Comparison of ENCODE assay signal across 18 cellular contexts in the genomic region with DNA sequence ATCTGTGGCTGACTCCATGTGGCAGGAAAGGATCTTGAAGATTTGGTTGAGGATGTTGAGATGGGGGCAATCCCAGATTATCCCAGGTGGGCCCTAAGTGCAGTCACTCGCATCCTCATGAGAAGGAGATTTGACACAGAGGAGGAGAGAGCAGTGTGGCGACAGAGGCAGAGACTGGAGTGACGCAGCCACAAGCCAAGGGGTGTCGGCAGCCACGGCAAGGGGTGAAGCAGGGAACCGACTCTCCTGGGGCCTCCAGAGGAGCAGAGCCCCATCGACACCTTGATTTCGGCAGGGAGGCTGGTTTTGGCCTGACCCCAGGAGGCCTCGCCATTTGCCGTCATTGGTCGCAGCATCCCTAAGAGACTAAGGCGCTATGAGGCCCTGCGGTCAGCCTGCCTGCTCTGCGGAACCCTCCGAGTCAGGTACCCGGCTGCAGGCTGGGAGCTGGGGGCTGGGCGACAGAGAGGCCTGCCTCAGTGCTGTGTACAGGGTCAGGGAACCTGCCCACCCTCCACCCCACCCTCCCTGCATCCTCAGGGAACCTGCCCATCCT. TPM values are rescaled to one million over a fixed set of nuclear protein-coding genes. Genes with fewer than 3 reads are reported as not detected.
DNase-seq lines count a peak whose midpoint lies in the region; ATAC-seq, FAIRE-seq and TF ChIP-seq lines count a peak whose summit lies in the region.
"Had no signal": no experiment of that assay in that cellular context is flagged by ENCODE, and none has a peak within 500 bp of the region (broad histone marks: within the 10 kb centered on the region; RNA-seq: fewer than 3 reads in every experiment).

No MANE protein-coding gene starts in this region.

- POLR2A ChIA-PET in HCT116 (lab: Charles Lee), result no interaction called here
- POLR2A ChIA-PET in H1 (lab: Charles Lee; ENCODE audit: partially characterized antibody), result interaction anchor here (1.4 to 1.5 kb wide), 2 partner anchors 9 to 10 kb away, joined by 3 to 4 read pairs; no protein-coding TSS in a partner anchor

- DNase-seq in NCI-H146 (lab: John Stamatoyannopoulos, UW) (peak; percentile 24), NCI-H146 treated with DMSO at 0.1 percent for 48 hours (lab: John Stamatoyannopoulos, UW; ENCODE audit: unreplicated experiment) (no peak), HCT116 (ENCODE audit: low read depth, low spot score) (no peak), H1 (ENCODE audit: low read depth in 1 of 2, low spot score in 2 of 2) (no peak), H54 (ENCODE audit: insufficient read length, low spot score) (no peak), KG1 (lab: John Stamatoyannopoulos, UW) (no peak)
- no peak for DNase-seq in stimulated activated effector memory CD8-positive, alpha-beta T cell treated with anti-CD3 and anti-CD28 coated beads, Interleukin-12 subunit alpha, Interleukin-12 subunit beta, amount 100 ng/mL, for 72 hours (ENCODE audit: low spot score in 2 of 2)
- DNase-seq: 8988T; AML-193; CD4-positive, alpha-beta T cell; DND-41; GDM1; GOT3 had no signal

- H2AK5ac ChIP-seq in H1 (ENCODE audit: low read depth, low read length), result peak overlapping the region; percentile 17; the same call in 1 of the 2 replicates

- H3K4ac ChIP-seq in H1 (replicated peaks; ENCODE audit: insufficient read length, low read depth, low read length), result no peak overlapping the region

- no peak overlapping the region for H3K4me3 ChIP-seq in HCT116 (replicated peaks in 1 of 2; ENCODE audit: low read depth in 1 of 2, low read length in 2 of 2)
- H3K4me3 ChIP-seq in H1 (ENCODE audit: extremely low read depth in 1 of 4, insufficient read depth in 2 of 4, low read depth in 3 of 4, low read length in 4 of 4), result no peak overlapping the region
- H3K4me3 ChIP-seq: BLaER1 treated with 17β-estradiol and CSF1 and Interleukin-3, amounts not matched to agents 10 nM and 100 nM had no signal

- H3K9me3 ChIP-seq in HCT116 (ENCODE audit: control insufficient read depth in 1 of 2, insufficient read depth in 1 of 2, low read depth in 1 of 2, low read length in 2 of 2), result no peaks in the 10 kb centered on the region
- peaks cover 4% of the 10 kb centered on the region in 2 experiments; a peak in 1 of 4 replicates for H3K9me3 ChIP-seq in H1 (ENCODE audit: insufficient read depth in 2 of 2, low read depth in 1 of 2, low read length in 1 of 2)
- H3K9me3 ChIP-seq: BLaER1 treated with 17β-estradiol and CSF1 and Interleukin-3, amounts not matched to agents 10 nM and 100 nM had no signal

- ATAC-seq in HCT116 (peak; percentile 13; the same call in 1 of the 2 replicates), HG02938 (IDR thresholded peaks at IDR 0.05; ENCODE audit: unreplicated experiment) (no peak)
- no peak for ATAC-seq in stimulated activated effector memory CD8-positive, alpha-beta T cell treated with anti-CD3 and anti-CD28 coated beads, Interleukin-12 subunit alpha, Interleukin-12 subunit beta, amount 100 ng/mL, for 72 hours
- ATAC-seq: HepG2 had no signal

- TF ChIP-seq CTCF in HCT116 (IDR thresholded peaks at IDR 0.05 in 2 of 3, conservative IDR thresholded peaks at IDR 0.05 in 1 of 3; ENCODE audit: borderline replicate concordance in 1 of 3, insufficient read depth in 1 of 3, low read depth in 2 of 3, low read length in 2 of 3) (no peak), H1 (IDR thresholded peaks at IDR 0.05; ENCODE audit: control extremely low read depth in 1 of 3, insufficient read depth in 1 of 3, low read depth in 1 of 3, low read length in 3 of 3) (no peak)

- H2BK5ac ChIP-seq in H1 (ENCODE audit: low read depth, low read length), result peak overlapping the region; percentile 18; the same call in 1 of the 2 replicates

- H3K9me2 ChIP-seq in HCT116 (ENCODE audit: insufficient read depth), result no peaks in the 10 kb centered on the region

- H3K23ac ChIP-seq in H1 (ENCODE audit: insufficient read length), result no peak overlapping the region

- no peak overlapping the region for H2BK12ac ChIP-seq in H1 (ENCODE audit: low read depth, low read length)

- H4K8ac ChIP-seq in H1 (ENCODE audit: extremely low read depth, insufficient read depth, low read length), result no peak overlapping the region; the same call in 1 of the 2 replicates

- no peak overlapping the region for H2BK20ac ChIP-seq in H1 (ENCODE audit: low read length)

- H3K4me1 Mint-ChIP-seq in stimulated activated effector memory CD8-positive, alpha-beta T cell treated with anti-CD3 and anti-CD28 coated beads, Interleukin-12 subunit alpha, Interleukin-12 subunit beta, amount 100 ng/mL, for 72 hours, result peaks cover 15% of the 10 kb centered on the region

- intact Hi-C loops in HCT116 (cut with micrococcal nuclease), result no loop called here

- no peak overlapping the region for H3K27ac ChIP-seq in HCT116 (ENCODE audit: low read depth, low read length)
- H3K27ac ChIP-seq in H1 (ENCODE audit: low read depth, low read length), result no peak overlapping the region
- H3K27ac ChIP-seq: BLaER1 treated with 17β-estradiol and CSF1 and Interleukin-3, amounts not matched to agents 10 nM and 100 nM had no signal

- CTCF ChIA-PET in HCT116 (lab: Charles Lee), result no interaction called here
- CTCF ChIA-PET in H1 (lab: Charles Lee; ENCODE audit: partially characterized antibody), result interaction anchor here (1.3 to 1.4 kb wide), 2 partner anchors 9 to 10 kb away, joined by 3 to 6 read pairs; no protein-coding TSS in a partner anchor

- no peak overlapping the region for H3K4me3 Mint-ChIP-seq in stimulated activated effector memory CD8-positive, alpha-beta T cell treated with anti-CD3 and anti-CD28 coated beads, Interleukin-12 subunit alpha, Interleukin-12 subunit beta, amount 100 ng/mL, for 72 hours
- H3K4me3 Mint-ChIP-seq: CD4-positive, alpha-beta T cell had no signal

- WGBS in H1 (ENCODE audit: extremely low coverage in 1 of 2, insufficient coverage in 1 of 2, insufficient read length in 1 of 2, insufficient replicate concordance in 2 of 2, low coverage in 1 of 2, low lambda C conversion rate in 2 of 2, missing lambda C conversion rate in 1 of 2), 2 experiments, result 92% methylated on average over 15 of the region's 17 CpGs; no CpG with 5 or more reads in 1 of the 2 experiments

- H2AFZ ChIP-seq in HCT116 (ENCODE audit: low read depth, low read length, poor library complexity, severe bottlenecking), result no peak overlapping the region
- no peak overlapping the region for H2AFZ ChIP-seq in H1 (ENCODE audit: low read length)

- H3K27me3 ChIP-seq in HCT116 (ENCODE audit: insufficient read depth, low read length), result no peaks in the 10 kb centered on the region
- H3K27me3 ChIP-seq in H1 (replicated peaks in 1 of 4; ENCODE audit: control insufficient read depth in 3 of 4, extremely low read depth in 1 of 4, insufficient read depth in 3 of 4, low read length in 3 of 4), result peaks cover 0 to 21% (median 15%) of the 10 kb centered on the region in 4 experiments; a peak in 6 of 7 replicates

- no peaks in the 10 kb centered on the region for H3K9me3 Mint-ChIP-seq in stimulated activated effector memory CD8-positive, alpha-beta T cell treated with anti-CD3 and anti-CD28 coated beads, Interleukin-12 subunit alpha, Interleukin-12 subunit beta, amount 100 ng/mL, for 72 hours
- H3K9me3 Mint-ChIP-seq: CD4-positive, alpha-beta T cell had no signal

- H3K23me2 ChIP-seq in H1 (ENCODE audit: low read depth, low read length), result peaks cover 2% of the 10 kb centered on the region; the same call in 1 of the 2 replicates

- H3K36me3 ChIP-seq in HCT116 (ENCODE audit: control insufficient read depth in 1 of 2, insufficient read depth in 2 of 2, low read length in 2 of 2) (peaks cover 11 to 23% of the 10 kb centered on the region in 2 experiments), H1 (ENCODE audit: control insufficient read depth in 2 of 4, insufficient read depth in 4 of 4, low read length in 3 of 4) (peaks cover 0 to 1% (median 0%) of the 10 kb centered on the region in 4 experiments; a peak in 2 of 8 replicates)

- FAIRE-seq in H1 (lab: Jason Lieb, UNC) (no peak), H54 (lab: Jason Lieb, UNC) (no peak)
- FAIRE-seq: GM12892, GM19239, HepG2 had no signal

- H3K79me2 ChIP-seq in HCT116 (ENCODE audit: insufficient read depth, low read length) (no peaks in the 10 kb centered on the region), H1 (ENCODE audit: control insufficient read depth in 1 of 2, insufficient read depth in 2 of 2, low read length in 2 of 2) (no peaks in the 10 kb centered on the region)

- TF ChIP-seq EP300 in H1 (IDR thresholded peaks at IDR 0.05; ENCODE audit: borderline replicate concordance in 1 of 2, low read depth in 2 of 2, low read length in 2 of 2), result no peak

- H3K4me1 ChIP-seq in HCT116 (ENCODE audit: control insufficient read depth in 1 of 2, insufficient read depth in 2 of 2, low read length in 2 of 2) (peaks cover 21 to 55% of the 10 kb centered on the region in 2 experiments), H1 (replicated peaks in 1 of 4; ENCODE audit: control insufficient read depth in 3 of 4, insufficient read depth in 4 of 4, low read length in 3 of 4) (peaks cover 0 to 28% (median 14%) of the 10 kb centered on the region in 4 experiments; a peak in 5 of 7 replicates)

- no peak for TF ChIP-seq POLR2A in HCT116 (IDR thresholded peaks at IDR 0.05; ENCODE audit: borderline replicate concordance, extremely low read depth, insufficient read depth, insufficient read length)
- no peak for TF ChIP-seq POLR2A in H1 (IDR thresholded peaks at IDR 0.05; ENCODE audit: control extremely low read depth in 1 of 2, low read depth in 2 of 2, low read length in 2 of 2)
- TF ChIP-seq POLR2A in H54 (IDR thresholded peaks at IDR 0.05; ENCODE audit: low read depth, low read length), result no peak

- TF ChIP-seq RAD21 in HCT116 (IDR thresholded peaks at IDR 0.05; ENCODE audit: low read depth), result no peak
- TF ChIP-seq RAD21 in H1 (IDR thresholded peaks at IDR 0.05 in 1 of 2, conservative IDR thresholded peaks at IDR 0.05 in 1 of 2; ENCODE audit: low read depth in 2 of 2, low read length in 2 of 2), result no peak

- RAD21 ChIA-PET in HCT116 (lab: Charles Lee; ENCODE audit: low non-redundant PET in 1 of 2, low total read pairs in 2 of 2, uncharacterized antibody in 2 of 2, unreplicated experiment in 2 of 2), result no interaction called here

- H4K5ac ChIP-seq in H1 (ENCODE audit: insufficient read length, low read depth, low read length), result no peak overlapping the region

- H3K4me2 ChIP-seq in HCT116 (ENCODE audit: low read length) (no peak overlapping the region), H1 (ENCODE audit: insufficient read depth in 1 of 2, low read depth in 2 of 2, low read length in 2 of 2) (no peak overlapping the region)

- no peak overlapping the region for H2BK15ac ChIP-seq in H1 (ENCODE audit: low read length)

- no peak overlapping the region for H3K9ac ChIP-seq in HCT116 (ENCODE audit: low read length)
- no peak overlapping the region for H3K9ac ChIP-seq in H1 (replicated peaks in 1 of 4; ENCODE audit: extremely low read depth in 1 of 4, low read depth in 3 of 4, low read length in 3 of 4)
- H3K9ac ChIP-seq: BLaER1 treated with 17β-estradiol and CSF1 and Interleukin-3, amounts not matched to agents 10 nM and 100 nM had no signal

- no peak overlapping the region for H2BK120ac ChIP-seq in H1 (replicated peaks; ENCODE audit: low read depth, low read length)

- H3K56ac ChIP-seq in H1 (replicated peaks; ENCODE audit: insufficient read length, low read depth, low read length), result no peak overlapping the region

- no peak overlapping the region for H3K14ac ChIP-seq in H1 (ENCODE audit: insufficient read length)

- H4K20me1 ChIP-seq in HCT116 (ENCODE audit: insufficient read depth) (no peaks in the 10 kb centered on the region), H1 (replicated peaks in 1 of 2; ENCODE audit: control insufficient read depth in 1 of 2, insufficient read depth in 2 of 2, low read length in 2 of 2) (no peaks in the 10 kb centered on the region)

- peaks cover 11% of the 10 kb centered on the region for H3K36me3 Mint-ChIP-seq in stimulated activated effector memory CD8-positive, alpha-beta T cell treated with anti-CD3 and anti-CD28 coated beads, Interleukin-12 subunit alpha, Interleukin-12 subunit beta, amount 100 ng/mL, for 72 hours

- no peak overlapping the region for H4K91ac ChIP-seq in H1 (replicated peaks; ENCODE audit: insufficient read length, low read length)

- no peak overlapping the region for H3K18ac ChIP-seq in H1 (ENCODE audit: extremely low read depth, low read length)

- peak overlapping the region; percentile 64 for H3K27ac Mint-ChIP-seq in stimulated activated effector memory CD8-positive, alpha-beta T cell treated with anti-CD3 and anti-CD28 coated beads, Interleukin-12 subunit alpha, Interleukin-12 subunit beta, amount 100 ng/mL, for 72 hours
- H3K27ac Mint-ChIP-seq: CD4-positive, alpha-beta T cell had no signal

- no TSS peak for BruUV-seq in HCT116 (replicated peaks; lab: Mats Ljungman, UMichigan)

- H3K79me1 ChIP-seq in H1 (ENCODE audit: low read depth, low read length), result no peaks in the 10 kb centered on the region

RNA-seq across cellular contexts. Expression of a gene that starts 12.5 kb away (rescaled TPM):
- total RNA-seq in HCT116 (2021; ENCODE audit: unreplicated experiment), result 454 TPM
- polyA plus RNA-seq in HCT116 (2012), result 682 and 834 TPM in 2 replicates
- total RNA-seq in H1 (2021; fragmentation: NEBNext Ultra II Directional; extraction: Animal tissue kit (Norgen Biotek cat#: 25700)), result 25.8 and 27.9 TPM in 2 replicates
- polyA plus RNA-seq in H1 (2011; rRNA removed), result 7.4 and 17.5 TPM in 2 replicates
- polyA plus RNA-seq in H1 (2011; cell fraction: cytosol; rRNA removed), result 15.5 TPM
- 33.5 TPM for polyA plus RNA-seq in H1 (2011; cell fraction: nucleus; rRNA removed)
- polyA plus RNA-seq in H1 (2012, experiment 1 of 2), result 25.2 to 45.3 TPM (median 39.3 TPM) in 4 replicates
- polyA plus RNA-seq in H1 (2012, experiment 2 of 2), result 22.6 TPM
- polyA plus RNA-seq in H1 (2013, experiment 1 of 2), result 26.8 TPM
- 25.5 TPM for polyA plus RNA-seq in H1 (2013, experiment 2 of 2)
- polyA minus RNA-seq in H1 (2011; rRNA and poly(A)+ RNA removed), result 6.0 and 11.9 TPM in 2 replicates
- 20.6 TPM for polyA minus RNA-seq in H1 (2011; cell fraction: cytosol; rRNA and poly(A)+ RNA removed)
- 13.6 TPM for polyA minus RNA-seq in H1 (2011; cell fraction: nucleus; rRNA and poly(A)+ RNA removed)

RNA-seq across cellular contexts. Expression of a gene that starts 13.9 kb away (rescaled TPM):
- 86.5 TPM for total RNA-seq in HCT116 (2021; ENCODE audit: unreplicated experiment)
- polyA plus RNA-seq in HCT116 (2012), result 73.4 and 85.6 TPM in 2 replicates
- 82.6 and 88.6 TPM in 2 replicates for total RNA-seq in H1 (2021; fragmentation: NEBNext Ultra II Directional; extraction: Animal tissue kit (Norgen Biotek cat#: 25700))
- 243 and 277 TPM in 2 replicates for polyA plus RNA-seq in H1 (2011; rRNA removed)
- 174 TPM for polyA plus RNA-seq in H1 (2011; cell fraction: cytosol; rRNA removed)
- 206 TPM for polyA plus RNA-seq in H1 (2011; cell fraction: nucleus; rRNA removed)
- 41.9 to 107 TPM (median 94.0 TPM) in 4 replicates for polyA plus RNA-seq in H1 (2012, experiment 1 of 2)
- polyA plus RNA-seq in H1 (2012, experiment 2 of 2), result 88.7 TPM
- polyA plus RNA-seq in H1 (2013, experiment 1 of 2), result 72.4 TPM
- polyA plus RNA-seq in H1 (2013, experiment 2 of 2), result 73.2 TPM
- polyA minus RNA-seq in H1 (2011; rRNA and poly(A)+ RNA removed), result 40.5 and 42.0 TPM in 2 replicates
- 39.6 TPM for polyA minus RNA-seq in H1 (2011; cell fraction: cytosol; rRNA and poly(A)+ RNA removed)
- polyA minus RNA-seq in H1 (2011; cell fraction: nucleus; rRNA and poly(A)+ RNA removed), result 33.1 TPM
- total RNA-seq: CD4-positive, alpha-beta T cell; HepG2 had no signal
- polyA plus RNA-seq: HepG2 had no signal

RNA-seq across cellular contexts. Expression of a gene that starts 34.2 kb away (rescaled TPM):
- total RNA-seq in HCT116 (2021; ENCODE audit: unreplicated experiment), result 346 TPM
- 308 and 356 TPM in 2 replicates for polyA plus RNA-seq in HCT116 (2012)
- total RNA-seq in H1 (2021; fragmentation: NEBNext Ultra II Directional; extraction: Animal tissue kit (Norgen Biotek cat#: 25700)), result 125 and 138 TPM in 2 replicates
- 30.5 and 49.9 TPM in 2 replicates for polyA plus RNA-seq in H1 (2011; rRNA removed)
- polyA plus RNA-seq in H1 (2011; cell fraction: cytosol; rRNA removed), result 13.6 TPM
- 40.2 TPM for polyA plus RNA-seq in H1 (2011; cell fraction: nucleus; rRNA removed)
- 38.8 to 127 TPM (median 112 TPM) in 4 replicates for polyA plus RNA-seq in H1 (2012, experiment 1 of 2)
- 66.7 TPM for polyA plus RNA-seq in H1 (2012, experiment 2 of 2)
- polyA plus RNA-seq in H1 (2013, experiment 1 of 2), result 147 TPM
- polyA plus RNA-seq in H1 (2013, experiment 2 of 2), result 151 TPM
- polyA minus RNA-seq in H1 (2011; rRNA and poly(A)+ RNA removed), result 2.8 and 4.9 TPM in 2 replicates
- polyA minus RNA-seq in H1 (2011; cell fraction: cytosol; rRNA and poly(A)+ RNA removed), result 109 TPM
- 58.7 TPM for polyA minus RNA-seq in H1 (2011; cell fraction: nucleus; rRNA and poly(A)+ RNA removed)

RNA-seq across cellular contexts. Expression of a gene that starts 50.8 kb away (rescaled TPM):
- total RNA-seq in HCT116 (2021; ENCODE audit: unreplicated experiment), result 6.7 TPM
- 7.2 and 8.0 TPM in 2 replicates for polyA plus RNA-seq in HCT116 (2012)
- total RNA-seq in H1 (2021; fragmentation: NEBNext Ultra II Directional; extraction: Animal tissue kit (Norgen Biotek cat#: 25700)), result 0.17 and 0.19 TPM in 2 replicates
- 0.12 and 0.30 TPM in 2 replicates for polyA plus RNA-seq in H1 (2011; rRNA removed)
- polyA plus RNA-seq in H1 (2011; cell fraction: cytosol; rRNA removed), result 0.27 TPM
- polyA plus RNA-seq in H1 (2011; cell fraction: nucleus; rRNA removed), result 0.67 TPM
- polyA plus RNA-seq in H1 (2012, experiment 1 of 2), result 0.32 to 0.41 TPM (median 0.40 TPM) in 4 replicates
- polyA plus RNA-seq in H1 (2012, experiment 2 of 2), result 0.25 TPM
- polyA plus RNA-seq in H1 (2013, experiment 1 of 2), result 0.08 TPM
- 0.07 TPM for polyA plus RNA-seq in H1 (2013, experiment 2 of 2)
- polyA minus RNA-seq in H1 (2011; rRNA and poly(A)+ RNA removed), result 0.12 TPM in 1 of 2 replicates, not detected in the other
- polyA minus RNA-seq in H1 (2011; cell fraction: cytosol; rRNA and poly(A)+ RNA removed), result 0.37 TPM
- 0.20 TPM for polyA minus RNA-seq in H1 (2011; cell fraction: nucleus; rRNA and poly(A)+ RNA removed)
- total RNA-seq: HepG2 had no signal

Comparison
In these comparisons a context has a peak if more than half of its experiments do, and no peak if none do; other contexts are left out.
1. RNA of a gene that starts 12.5 kb away (total RNA-seq): 454 TPM in HCT116 (single experiment); 25.8 to 27.9 TPM in H1; every median in the first group is over 10 times any median in the second.